ENCODE assay signal across 8 cellular contexts in genomic region chr12:53098354-53098981, GRCh38. TPM values are rescaled to one million over a fixed set of nuclear protein-coding genes. Genes with fewer than 3 reads are reported as not detected.
A peak's percentile ranks its signal among the peaks of the same experiment; 100 is the strongest.
DNase-seq lines count a peak whose midpoint lies in the region; ATAC-seq and TF ChIP-seq lines count a peak whose summit lies in the region.

No MANE protein-coding gene starts in this region.

- H3K36me3 ChIP-seq in HCT116 (ENCODE audit: control insufficient read depth in 1 of 2, insufficient read depth in 2 of 2, low read length in 2 of 2) (no peaks in the 10 kb centered on the region), esophagus (ENCODE audit: control insufficient read depth in 2 of 2, insufficient read depth in 2 of 2, low read length in 1 of 2) (peaks cover 0 to 3% of the 10 kb centered on the region in 2 donors)

- TF ChIP-seq RAD21 in HCT116 (IDR thresholded peaks at IDR 0.05; ENCODE audit: low read depth) = no peak

- peaks cover 48% of the 10 kb centered on the region for H3K4me1 Mint-ChIP-seq in nephron

- H3K79me2 ChIP-seq in HCT116 (ENCODE audit: insufficient read depth, low read length) = no peaks in the 10 kb centered on the region

- TSS peak; percentile 76 for BruUV-seq in HCT116 (replicated peaks; lab: Mats Ljungman, UMichigan)

- POLR2A ChIA-PET in HCT116 (lab: Charles Lee) = interaction anchor here (0.7 to 3.6 kb wide), 7 partner anchors 19 to 167 kb away, joined by 3 to 27 read pairs (median 6); partner anchors contain the start of gene SPRYD3

- intact Hi-C loops in HCT116 (cut with micrococcal nuclease) = no loop called here

- TF ChIP-seq POLR2A in HCT116 (IDR thresholded peaks at IDR 0.05; ENCODE audit: borderline replicate concordance, extremely low read depth, insufficient read depth, insufficient read length) = no peak

- RAD21 ChIA-PET in HCT116 (lab: Charles Lee; ENCODE audit: low non-redundant PET in 1 of 2, low total read pairs in 2 of 2, uncharacterized antibody in 2 of 2, unreplicated experiment in 2 of 2) = interaction anchor here (0.7 to 3.2 kb wide), 9 partner anchors 19 to 114 kb away, joined by 3 to 30 read pairs (median 5); partner anchors contain the start of gene SPRYD3 (in 2 of the 2)

- H4K20me1 ChIP-seq in HCT116 (ENCODE audit: insufficient read depth) = no peaks in the 10 kb centered on the region

- peak overlapping the region; percentile 58 to 78 for H3K4me3 ChIP-seq in HCT116 (replicated peaks in 1 of 2; ENCODE audit: low read depth in 1 of 2, low read length in 2 of 2)
- peak overlapping the region; percentile 41 to 49 for H3K4me3 ChIP-seq in esophagus (ENCODE audit: low read depth in 1 of 2, low read length in 2 of 2)

- H3K36me3 Mint-ChIP-seq in nephron (ENCODE audit: low read depth) = no peaks in the 10 kb centered on the region

- H3K9ac ChIP-seq in HCT116 (ENCODE audit: low read length) = peak overlapping the region; percentile 67

- peaks cover 49 to 83% of the 10 kb centered on the region in 2 experiments for H3K4me1 ChIP-seq in HCT116 (ENCODE audit: control insufficient read depth in 1 of 2, insufficient read depth in 2 of 2, low read length in 2 of 2)
- H3K4me1 ChIP-seq in esophagus (ENCODE audit: control insufficient read depth in 2 of 2, insufficient read depth in 2 of 2, low read length in 1 of 2) = peaks cover 0 to 14% of the 10 kb centered on the region in 2 donors

- no peak for TF ChIP-seq CTCF in HCT116 (IDR thresholded peaks at IDR 0.05 in 2 of 3, conservative IDR thresholded peaks at IDR 0.05 in 1 of 3; ENCODE audit: borderline replicate concordance in 1 of 3, insufficient read depth in 1 of 3, low read depth in 2 of 3, low read length in 2 of 3)
- no peak for TF ChIP-seq CTCF in nephron (IDR thresholded peaks at IDR 0.05; ENCODE audit: unreplicated experiment in 3 of 3)

- H3K9me3 Mint-ChIP-seq in nephron = no peaks in the 10 kb centered on the region

- CTCF ChIA-PET in HCT116 (lab: Charles Lee) = interaction anchor here (0.7 to 3.6 kb wide), 20 partner anchors 19 to 223 kb away, joined by 3 to 110 read pairs (median 4); partner anchors contain the start of genes AAAS, CSAD, SPRYD3 and ZNF740

- H3K9me3 ChIP-seq in HCT116 (ENCODE audit: control insufficient read depth in 1 of 2, insufficient read depth in 1 of 2, low read depth in 1 of 2, low read length in 2 of 2) (no peaks in the 10 kb centered on the region), esophagus (ENCODE audit: control insufficient read depth in 2 of 2, insufficient read depth in 1 of 2, low read depth in 1 of 2, low read length in 1 of 2) (no peaks in the 10 kb centered on the region)

- H3K9me2 ChIP-seq in HCT116 (ENCODE audit: insufficient read depth) = no peaks in the 10 kb centered on the region

- H3K27ac ChIP-seq in HCT116 (ENCODE audit: low read depth, low read length) = peak overlapping the region; percentile 98
- H3K27ac ChIP-seq in esophagus (ENCODE audit: low read depth in 2 of 2, low read length in 1 of 2) = peak overlapping the region; percentile 81 to 86

- no peaks in the 10 kb centered on the region for H3K27me3 ChIP-seq in HCT116 (ENCODE audit: insufficient read depth, low read length)
- no peaks in the 10 kb centered on the region for H3K27me3 ChIP-seq in esophagus (ENCODE audit: control insufficient read depth in 1 of 2, insufficient read depth in 2 of 2, low read length in 2 of 2)

- H3K27me3 Mint-ChIP-seq in nephron (ENCODE audit: low read depth) = peaks cover 31% of the 10 kb centered on the region

- peak overlapping the region; percentile 81 to 92 (median 87) for H3K4me3 Mint-ChIP-seq in nephron

- no peak overlapping the region for H2AFZ ChIP-seq in HCT116 (ENCODE audit: low read depth, low read length, poor library complexity, severe bottlenecking)

- WGBS in esophagus, 2 donors = 18 to 34% methylated on average over 13 of the region's 13 CpGs

- DNase-seq in HCT116 (ENCODE audit: low read depth, low spot score) (peak; percentile 41), epidermal melanocyte (ENCODE audit: insufficient read length, low spot score) (no peak), COLO668 (lab: John Stamatoyannopoulos, UW; ENCODE audit: unreplicated experiment) (no peak)
- peak; percentile 31 to 36 for DNase-seq in activated CD4-positive, alpha-beta T cell treated with anti-CD3 and anti-CD28 coated beads, Interleukin-2, amount 50 U/mL, for 48 hours

- ATAC-seq in HCT116 = peak; percentile 47
- no peak for ATAC-seq in HG02884 (IDR thresholded peaks at IDR 0.05; ENCODE audit: unreplicated experiment)
- no peak for ATAC-seq in HG02798 (IDR thresholded peaks at IDR 0.05; ENCODE audit: poor library complexity, unreplicated experiment)

- H3K27ac Mint-ChIP-seq in nephron = peak overlapping the region; percentile 87 to 97 (median 94)

- H3K4me2 ChIP-seq in HCT116 (ENCODE audit: low read length) = peak overlapping the region; percentile 79

TF ChIP-seq in HCT116, 20 proteins besides CTCF, POLR2A, EP300 and RAD21:
- peak; percentile 69 for TF ChIP-seq POLR2AphosphoS5 (IDR thresholded peaks at IDR 0.05; ENCODE audit: low read depth, low read length)
- TF ChIP-seq ELF1 (IDR thresholded peaks at IDR 0.05; ENCODE audit: borderline replicate concordance, low read depth) = no peak
- TF ChIP-seq FOSL1 (IDR thresholded peaks at IDR 0.05; ENCODE audit: low read depth) = no peak
- TF ChIP-seq YY1 (IDR thresholded peaks at IDR 0.05; ENCODE audit: extremely low read depth, insufficient replicate concordance, low read depth, low read length) = peak; percentile 79
- no peak for TF ChIP-seq CBX3 (IDR thresholded peaks at IDR 0.05; ENCODE audit: low read depth)
- no peak for TF ChIP-seq TCF7L2 (IDR thresholded peaks at IDR 0.05; ENCODE audit: borderline replicate concordance, extremely low read depth, insufficient read depth, insufficient read length)
- TF ChIP-seq ZFX (IDR thresholded peaks at IDR 0.05) = no peak

RNA-seq across cellular contexts. Expression of gene IGFBP6, which starts 1.0 kb away (rescaled TPM):
- total RNA-seq in HCT116 (2021; ENCODE audit: unreplicated experiment) = 83.4 TPM
- 89.0 and 110 TPM in 2 replicates for polyA plus RNA-seq in HCT116 (2012)
- polyA plus RNA-seq in esophagus = 10 to 100 TPM; 40.8 to 59.1 TPM

RNA-seq across cellular contexts. Expression of gene SOAT2, which starts 4.8 kb away (rescaled TPM):
- total RNA-seq in HCT116 (2021; ENCODE audit: unreplicated experiment) = 0.17 TPM
- polyA plus RNA-seq in HCT116 (2012) = 0.14 and 0.22 TPM in 2 replicates
- polyA plus RNA-seq in esophagus = under 1 TPM; 0.14 to 0.16 TPM

RNA-seq across cellular contexts. Expression of gene SPRYD3, which starts 19.3 kb away (rescaled TPM):
- total RNA-seq in HCT116 (2021; ENCODE audit: unreplicated experiment) = 47.5 TPM
- 48.1 and 55.1 TPM in 2 replicates for polyA plus RNA-seq in HCT116 (2012)
- 10 to 100 TPM; 16.1 to 24.1 TPM for polyA plus RNA-seq in esophagus

RNA-seq across cellular contexts. Expression of gene TNS2, which starts 48.6 kb away (rescaled TPM):
- total RNA-seq in HCT116 (2021; ENCODE audit: unreplicated experiment) = 25.7 TPM
- polyA plus RNA-seq in HCT116 (2012) = 16.3 and 17.3 TPM in 2 replicates
- polyA plus RNA-seq in esophagus = 10 to 100 TPM; 32.9 to 48.6 TPM

Comparison
In these comparisons a context has a peak if more than half of its experiments do, and no peak if none do; other contexts are left out.
1. DNase-seq: peak in HCT116 (single experiment) and activated CD4-positive, alpha-beta T cell treated with anti-CD3 and anti-CD28 coated beads, Interleukin-2, amount 50 U/mL, for 48 hours (2 of 2); none in epidermal melanocyte (single experiment) and COLO668 (single experiment).